9 cellular contexts compared by ENCODE assay signal in the genomic region with DNA sequence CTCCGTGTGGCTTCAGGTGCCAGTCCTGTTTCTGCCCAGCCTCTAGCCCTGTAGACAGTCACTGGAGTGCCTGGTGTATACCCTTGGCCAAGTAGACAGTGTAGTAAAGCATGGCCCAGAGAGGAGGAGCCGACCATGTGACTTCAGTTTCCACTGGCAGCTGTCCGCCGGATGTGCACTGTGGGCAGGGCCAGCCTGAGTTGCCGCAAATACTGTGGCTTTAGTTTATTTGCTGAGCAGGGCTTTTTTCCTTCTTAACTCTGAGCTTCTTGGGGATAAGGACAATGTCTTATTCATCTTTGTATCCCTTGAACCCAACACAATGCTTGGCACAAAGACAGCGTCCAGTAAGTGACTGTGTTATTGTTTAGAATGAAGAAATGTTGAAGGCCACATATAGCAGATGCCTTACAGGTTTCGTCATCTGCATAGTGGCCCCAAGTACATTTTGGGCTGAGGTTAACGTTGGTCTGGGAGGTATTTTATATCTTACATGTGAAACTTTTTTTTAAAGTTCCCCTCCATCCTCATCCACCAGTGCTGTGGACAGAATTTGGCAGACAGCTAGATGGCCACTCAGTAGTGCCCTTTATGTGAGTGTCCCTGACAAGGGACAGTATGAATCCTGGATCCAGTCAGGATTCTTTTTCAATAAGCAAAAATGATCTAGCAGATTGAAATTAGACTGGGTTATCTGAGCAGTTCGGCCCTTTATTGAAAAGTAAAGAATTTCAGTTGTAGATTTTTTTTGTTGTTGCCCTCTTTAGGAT. TPM values are rescaled to one million over a fixed set of nuclear protein-coding genes. Genes with fewer than 3 reads are reported as not detected.
DNase-seq lines count a peak whose midpoint lies in the region; ATAC-seq, FAIRE-seq and TF ChIP-seq lines count a peak whose summit lies in the region.
"Had no signal": no experiment of that assay in that cellular context is flagged by ENCODE, and none has a peak within 500 bp of the region (broad histone marks: within the 10 kb centered on the region; RNA-seq: fewer than 3 reads in every experiment).

No MANE protein-coding gene starts in this region.

- DNase-seq in A549 (ENCODE audit: low read depth in 1 of 2, low spot score in 1 of 2) = no peak
- peak; percentile 88 for DNase-seq in activated CD4-positive, alpha-beta T cell treated with anti-CD3 and anti-CD28 coated beads, Interleukin-2, amount 10 ng/mL, durations not matched to agents 24 days and 14 days
- peak; percentile 11 to 25 (median 21) for DNase-seq in effector memory CD8-positive, alpha-beta T cell
- no peak for DNase-seq in neural crest cell (ENCODE audit: low read depth, low spot score)
- no peak for DNase-seq in DMS 273 (lab: John Stamatoyannopoulos, UW; ENCODE audit: unreplicated experiment)

- H3K9me3 ChIP-seq in A549 = no peaks in the 10 kb centered on the region

- peak overlapping the region; percentile 22 for H3K4me3 Mint-ChIP-seq in activated CD4-positive, alpha-beta T cell treated with anti-CD3 and anti-CD28 coated beads, Interleukin-2, amount 10 ng/mL, durations not matched to agents 24 days and 14 days
- peak overlapping the region in 1 of 2 donors; percentile 8 for H3K4me3 Mint-ChIP-seq in effector memory CD8-positive, alpha-beta T cell
- no peak overlapping the region for H3K4me3 Mint-ChIP-seq in neural crest cell

- FAIRE-seq in A549 (lab: Jason Lieb, UNC) = no peak

- TF ChIP-seq EP300 in A549 (IDR thresholded peaks at IDR 0.05) = no peak

- no peaks in the 10 kb centered on the region for H3K9me3 Mint-ChIP-seq in activated CD4-positive, alpha-beta T cell treated with anti-CD3 and anti-CD28 coated beads, Interleukin-2, amount 10 ng/mL, durations not matched to agents 24 days and 14 days
- H3K9me3 Mint-ChIP-seq in effector memory CD8-positive, alpha-beta T cell = no peaks in the 10 kb centered on the region
- H3K9me3 Mint-ChIP-seq in neural crest cell = no peaks in the 10 kb centered on the region

- no peaks in the 10 kb centered on the region for H3K27me3 Mint-ChIP-seq in activated CD4-positive, alpha-beta T cell treated with anti-CD3 and anti-CD28 coated beads, Interleukin-2, amount 10 ng/mL, durations not matched to agents 24 days and 14 days
- no peaks in the 10 kb centered on the region for H3K27me3 Mint-ChIP-seq in effector memory CD8-positive, alpha-beta T cell
- H3K27me3 Mint-ChIP-seq in neural crest cell (ENCODE audit: low read depth) = no peaks in the 10 kb centered on the region

- peaks cover 20% of the 10 kb centered on the region for H3K36me3 Mint-ChIP-seq in activated CD4-positive, alpha-beta T cell treated with anti-CD3 and anti-CD28 coated beads, Interleukin-2, amount 10 ng/mL, durations not matched to agents 24 days and 14 days (ENCODE audit: low read depth)
- H3K36me3 Mint-ChIP-seq in effector memory CD8-positive, alpha-beta T cell (ENCODE audit: insufficient read depth) = peaks cover 24% of the 10 kb centered on the region
- H3K36me3 Mint-ChIP-seq in neural crest cell (ENCODE audit: low read depth) = no peaks in the 10 kb centered on the region

- intact Hi-C loops in activated CD4-positive, alpha-beta T cell treated with anti-CD3 and anti-CD28 coated beads, Interleukin-2, amount 10 ng/mL, durations not matched to agents 24 days and 14 days (cut with micrococcal nuclease) = no loop called here

- no peak overlapping the region for H3K4me2 ChIP-seq in A549

- no peaks in the 10 kb centered on the region for H3K4me1 ChIP-seq in A549

- no peak for TF ChIP-seq POLR2A in A549 (IDR thresholded peaks at IDR 0.05; ENCODE audit: low read length)

- TF ChIP-seq CTCF in A549 (IDR thresholded peaks at IDR 0.05) = no peak
- no peak for TF ChIP-seq CTCF in neural crest cell (conservative IDR thresholded peaks at IDR 0.05)

- WGBS in A549 (ENCODE audit: missing lambda C conversion rate) = 86% methylated on average over 9 of the region's 9 CpGs

- peak overlapping the region; percentile 85 for H3K27ac Mint-ChIP-seq in activated CD4-positive, alpha-beta T cell treated with anti-CD3 and anti-CD28 coated beads, Interleukin-2, amount 10 ng/mL, durations not matched to agents 24 days and 14 days
- peak overlapping the region; percentile 38 to 82 for H3K27ac Mint-ChIP-seq in effector memory CD8-positive, alpha-beta T cell
- peak overlapping the region; percentile 35 for H3K27ac Mint-ChIP-seq in neural crest cell (ENCODE audit: unreplicated experiment)

- TF ChIP-seq RAD21 in A549 (conservative IDR thresholded peaks at IDR 0.05 in 1 of 2, IDR thresholded peaks at IDR 0.05 in 1 of 2) = no peak

- peaks cover 18% of the 10 kb centered on the region for H3K4me1 Mint-ChIP-seq in activated CD4-positive, alpha-beta T cell treated with anti-CD3 and anti-CD28 coated beads, Interleukin-2, amount 10 ng/mL, durations not matched to agents 24 days and 14 days
- peaks cover 12 to 38% of the 10 kb centered on the region in 2 donors for H3K4me1 Mint-ChIP-seq in effector memory CD8-positive, alpha-beta T cell (ENCODE audit: low read depth in 2 of 2)
- peaks cover 46% of the 10 kb centered on the region for H3K4me1 Mint-ChIP-seq in neural crest cell

- no peak for ATAC-seq in A549
- peak; percentile 94 for ATAC-seq in GM19397 (IDR thresholded peaks at IDR 0.05; ENCODE audit: unreplicated experiment)
- peak; percentile 93 for ATAC-seq in HG03521 (IDR thresholded peaks at IDR 0.05; ENCODE audit: unreplicated experiment)
- ATAC-seq in effector memory CD8-positive, alpha-beta T cell (replicated peaks) = peak; percentile 97

- no peak overlapping the region for H3K4me3 ChIP-seq in A549

- H3K27ac ChIP-seq in A549 (no peak overlapping the region), temporal lobe (ENCODE audit: low read depth, low read length) (peak overlapping the region; percentile 63)

- CTCF ChIA-PET in A549 (lab: Yijun Ruan, JAX) = interaction anchor here (1.6 kb wide), 1 partner anchor 43 kb away, joined by 3 read pairs; no protein-coding TSS in a partner anchor

- POLR2A ChIA-PET in A549 (lab: Yijun Ruan, JAX) = no interaction called here

TF ChIP-seq in A549, 52 proteins besides CTCF, POLR2A, EP300 and RAD21:
- TF ChIP-seq, protein P1, sequence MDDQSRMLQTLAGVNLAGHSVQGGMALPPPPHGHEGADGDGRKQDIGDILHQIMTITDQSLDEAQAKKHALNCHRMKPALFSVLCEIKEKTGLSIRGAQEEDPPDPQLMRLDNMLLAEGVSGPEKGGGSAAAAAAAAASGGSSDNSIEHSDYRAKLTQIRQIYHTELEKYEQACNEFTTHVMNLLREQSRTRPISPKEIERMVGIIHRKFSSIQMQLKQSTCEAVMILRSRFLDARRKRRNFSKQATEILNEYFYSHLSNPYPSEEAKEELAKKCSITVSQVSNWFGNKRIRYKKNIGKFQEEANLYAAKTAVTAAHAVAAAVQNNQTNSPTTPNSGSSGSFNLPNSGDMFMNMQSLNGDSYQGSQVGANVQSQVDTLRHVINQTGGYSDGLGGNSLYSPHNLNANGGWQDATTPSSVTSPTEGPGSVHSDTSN (IDR thresholded peaks at IDR 0.05) = no peak
- peak; percentile 71 for TF ChIP-seq MAFK (IDR thresholded peaks at IDR 0.05; ENCODE audit: partially characterized antibody)
TF ChIP-seq in A549: peak in this region for 1.

RNA-seq across cellular contexts. Expression of a gene that starts 40.6 kb away (rescaled TPM):
- polyA plus RNA-seq in A549 (2011; rRNA removed) = not detected in 2 replicates
- polyA plus RNA-seq in A549 (2012; cell fraction: cytosol; rRNA removed) = 0.03 TPM in 1 of 2 replicates, not detected in the other
- not detected in 2 replicates for polyA plus RNA-seq in A549 (2012; cell fraction: nucleus; rRNA removed)
- not detected in 3 replicates for polyA plus RNA-seq in A549 (2017; fragmentation: RNase III; extraction: RNeasy Plus Mini Kit Qiagen cat#74134 plus additional on column Dnase treatment)
- not detected in 2 replicates for polyA minus RNA-seq in A549 (2011; rRNA and poly(A)+ RNA removed)
- not detected in 2 replicates for total RNA-seq in activated CD4-positive, alpha-beta T cell treated with anti-CD3 and anti-CD28 coated beads, Interleukin-2, amount 10 ng/mL, durations not matched to agents 24 days and 14 days
- not detected in 2 replicates for total RNA-seq in neural crest cell
- total RNA-seq in temporal lobe = not detected
- polyA plus RNA-seq: AG04450 had no signal

RNA-seq across cellular contexts. Expression of a gene that starts 52.8 kb away (rescaled TPM):
- polyA plus RNA-seq in A549 (2011; rRNA removed) (23.5 and 25.1 TPM in 2 replicates), A549 (2017; fragmentation: RNase III; extraction: RNeasy Plus Mini Kit Qiagen cat#74134 plus additional on column Dnase treatment) (17.4 to 20.7 TPM (median 19.8 TPM) in 3 replicates)
- 14.2 and 20.7 TPM in 2 replicates for polyA plus RNA-seq in A549 (2012; cell fraction: cytosol; rRNA removed)
- polyA plus RNA-seq in A549 (2012; cell fraction: nucleus; rRNA removed) = 10.9 and 11.9 TPM in 2 replicates
- 44.6 and 50.3 TPM in 2 replicates for polyA minus RNA-seq in A549 (2011; rRNA and poly(A)+ RNA removed)
- 15.6 and 15.8 TPM in 2 replicates for total RNA-seq in activated CD4-positive, alpha-beta T cell treated with anti-CD3 and anti-CD28 coated beads, Interleukin-2, amount 10 ng/mL, durations not matched to agents 24 days and 14 days
- total RNA-seq in neural crest cell (21.2 and 22.0 TPM in 2 replicates), temporal lobe (24.6 TPM)

RNA-seq across cellular contexts. Expression of a gene that starts 57.5 kb away (rescaled TPM):
- 43.9 and 68.1 TPM in 2 replicates for polyA plus RNA-seq in A549 (2011; rRNA removed)
- polyA plus RNA-seq in A549 (2012; cell fraction: cytosol; rRNA removed) = 31.7 and 34.1 TPM in 2 replicates
- 7.4 and 9.8 TPM in 2 replicates for polyA plus RNA-seq in A549 (2012; cell fraction: nucleus; rRNA removed)
- polyA plus RNA-seq in A549 (2017; fragmentation: RNase III; extraction: RNeasy Plus Mini Kit Qiagen cat#74134 plus additional on column Dnase treatment) = 31.3 to 36.9 TPM (median 36.6 TPM) in 3 replicates
- polyA minus RNA-seq in A549 (2011; rRNA and poly(A)+ RNA removed) = 8.9 and 11.2 TPM in 2 replicates
- total RNA-seq in activated CD4-positive, alpha-beta T cell treated with anti-CD3 and anti-CD28 coated beads, Interleukin-2, amount 10 ng/mL, durations not matched to agents 24 days and 14 days = 8.1 and 9.8 TPM in 2 replicates
- total RNA-seq in neural crest cell = 13.1 and 17.3 TPM in 2 replicates
- 26.8 TPM for total RNA-seq in temporal lobe

Comparison
In these comparisons a context has a peak if more than half of its experiments do, and no peak if none do; other contexts are left out.
1. ATAC-seq: peak in GM19397 (single experiment), HG03521 (single experiment) and effector memory CD8-positive, alpha-beta T cell (single experiment); none in A549 (0 of 2).
2. DNase-seq: peak in activated CD4-positive, alpha-beta T cell treated with anti-CD3 and anti-CD28 coated beads, Interleukin-2, amount 10 ng/mL, durations not matched to agents 24 days and 14 days (single experiment) and effector memory CD8-positive, alpha-beta T cell (3 of 3); none in A549 (0 of 2), neural crest cell (single experiment) and DMS 273 (single experiment).
3. H3K27ac Mint-ChIP-seq: peak in every context shown above with its lines; median percentile 85 in activated CD4-positive, alpha-beta T cell treated with anti-CD3 and anti-CD28 coated beads, Interleukin-2, amount 10 ng/mL, durations not matched to agents 24 days and 14 days; 60 in effector memory CD8-positive, alpha-beta T cell; 35 in neural crest cell.